ENCODE assay signal across 1 cellular context in the genomic region with DNA sequence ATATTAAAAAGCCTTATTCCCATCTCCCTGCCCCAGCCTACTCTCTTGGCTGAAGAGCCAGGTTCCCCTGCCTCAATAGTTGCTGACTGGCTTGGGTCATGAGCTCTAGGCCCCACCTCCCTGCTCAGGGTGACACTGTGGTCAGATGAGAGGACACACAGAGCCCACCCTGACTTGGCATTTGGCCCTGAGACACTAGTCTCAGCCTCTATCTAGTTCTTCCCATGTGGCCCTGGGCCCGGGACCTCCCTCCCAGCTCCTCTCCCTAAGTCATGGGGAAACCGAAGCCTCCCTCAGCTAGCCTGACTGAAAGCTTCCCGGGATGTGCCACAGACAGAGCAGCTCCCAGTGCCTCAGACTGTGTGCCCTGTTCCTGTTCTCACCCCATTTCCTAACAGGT.
TF ChIP-seq lines count a peak whose summit lies in the region.

No MANE protein-coding gene starts in this region.

TF ChIP-seq in WTC11, 78 proteins besides CTCF, POLR2A, EP300 and RAD21:
- TF ChIP-seq RELA (CRISPR knock-in tag; IDR thresholded peaks at IDR 0.05; ENCODE audit: borderline replicate concordance) (no peak), JAZF1 (CRISPR knock-in tag; IDR thresholded peaks at IDR 0.05) (no peak), ZNF671 (CRISPR knock-in tag; IDR thresholded peaks at IDR 0.05) (no peak), CREB1 (CRISPR knock-in tag; IDR thresholded peaks at IDR 0.05) (no peak), NFE2L1 (CRISPR knock-in tag; IDR thresholded peaks at IDR 0.05) (no peak)
- TF ChIP-seq, protein P1, sequence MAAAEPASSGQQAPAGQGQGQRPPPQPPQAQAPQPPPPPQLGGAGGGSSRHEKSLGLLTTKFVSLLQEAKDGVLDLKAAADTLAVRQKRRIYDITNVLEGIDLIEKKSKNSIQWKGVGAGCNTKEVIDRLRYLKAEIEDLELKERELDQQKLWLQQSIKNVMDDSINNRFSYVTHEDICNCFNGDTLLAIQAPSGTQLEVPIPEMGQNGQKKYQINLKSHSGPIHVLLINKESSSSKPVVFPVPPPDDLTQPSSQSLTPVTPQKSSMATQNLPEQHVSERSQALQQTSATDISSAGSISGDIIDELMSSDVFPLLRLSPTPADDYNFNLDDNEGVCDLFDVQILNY (CRISPR knock-in tag; IDR thresholded peaks at IDR 0.05), result no peak
